ENCODE assay signal across 23 cellular contexts in genomic region chr1:229124471-229125198, GRCh38.
A peak's percentile ranks its signal among the peaks of the same experiment; 100 is the strongest.
DNase-seq lines count a peak whose midpoint lies in the region; TF ChIP-seq lines count a peak whose summit lies in the region.
"Had no signal": no experiment of that assay in that cellular context is flagged by ENCODE, and none has a peak within 500 bp of the region (broad histone marks: within the 10 kb centered on the region; RNA-seq: fewer than 3 reads in every experiment).

No MANE protein-coding gene starts in this region.

- no peak overlapping the region for H2BK5ac ChIP-seq in neuronal stem cell (ENCODE audit: low read length)

- no peak overlapping the region for H3K27ac ChIP-seq in BLaER1 treated with 17β-estradiol and CSF1 and Interleukin-3, amounts not matched to agents 10 nM and 100 nM
- H3K27ac ChIP-seq in neuronal stem cell (replicated peaks; ENCODE audit: low read length), result no peak overlapping the region
- H3K27ac ChIP-seq in osteoblast (ENCODE audit: low read depth, low read length), result no peak overlapping the region
- H3K27ac ChIP-seq: esophagus muscularis mucosa, gastrocnemius medialis, KMS-11, RWPE1, vagina had no signal

- H3K36me3 Mint-ChIP-seq in activated naive CD4-positive, alpha-beta T cell treated with anti-CD3 and anti-CD28 coated beads, Interleukin-2, amount 10 ng/mL, durations not matched to agents 7 days and 5 days, result no peaks in the 10 kb centered on the region

- no peak overlapping the region for H2AFZ ChIP-seq in neuronal stem cell (ENCODE audit: low read length)
- H2AFZ ChIP-seq in osteoblast (ENCODE audit: low read length), result no peak overlapping the region

- peak overlapping the region in 8 of 11 experiments; percentile 1 to 45 (median 34); a peak in 10 of 22 replicates for H3K4me2 ChIP-seq in BLaER1 treated with 17β-estradiol and CSF1 and Interleukin-3, amounts not matched to agents 10 nM and 100 nM
- no peak overlapping the region for H3K4me2 ChIP-seq in neuronal stem cell (ENCODE audit: insufficient read depth, low read length, poor library complexity, severe bottlenecking)
- H3K4me2 ChIP-seq in osteoblast (ENCODE audit: insufficient read depth, low read length), result no peak overlapping the region
- H3K4me2 ChIP-seq: KMS-11 had no signal

- no peaks in the 10 kb centered on the region for H3K27me3 ChIP-seq in BLaER1 treated with 17β-estradiol and CSF1 and Interleukin-3, amounts not matched to agents 10 nM and 100 nM
- H3K27me3 ChIP-seq in neuronal stem cell (ENCODE audit: control insufficient read depth in 3 of 3, insufficient read depth in 3 of 3, low read depth in 1 of 3, low read length in 3 of 3), result no peaks in the 10 kb centered on the region
- H3K27me3 ChIP-seq in osteoblast (ENCODE audit: insufficient read depth, low read length), result no peaks in the 10 kb centered on the region
- H3K27me3 ChIP-seq: esophagus muscularis mucosa, gastrocnemius medialis, vagina had no signal

- no peak overlapping the region for H2AK5ac ChIP-seq in neuronal stem cell (ENCODE audit: low read depth, low read length)

- H2BK120ac ChIP-seq in neuronal stem cell (ENCODE audit: low read depth, low read length), result no peak overlapping the region

- no peak overlapping the region for H2BK12ac ChIP-seq in neuronal stem cell (ENCODE audit: low read length)

- no peaks in the 10 kb centered on the region for H3K9me3 Mint-ChIP-seq in activated naive CD4-positive, alpha-beta T cell treated with anti-CD3 and anti-CD28 coated beads, Interleukin-2, amount 10 ng/mL, durations not matched to agents 7 days and 5 days
- H3K9me3 Mint-ChIP-seq: activated naive CD4-positive, alpha-beta T cell treated with anti-CD3 and anti-CD28 coated beads for 36 hours; activated T-cell treated with anti-CD3 and anti-CD28 coated beads, Interleukin-2, amount 50 U/mL, for 24 hours; central memory CD8-positive, alpha-beta T cell; effector memory CD8-positive, alpha-beta T cell had no signal

- H3K4me1 ChIP-seq in BLaER1 treated with 17β-estradiol and CSF1 and Interleukin-3, amounts not matched to agents 10 nM and 100 nM, result peaks cover 47 to 84% (median 66%) of the 10 kb centered on the region in 10 experiments
- peaks cover 0 to 7% of the 10 kb centered on the region in 2 donors for H3K4me1 ChIP-seq in neuronal stem cell (ENCODE audit: control insufficient read depth in 2 of 2, insufficient read depth in 1 of 2, low read depth in 1 of 2, low read length in 2 of 2)
- H3K4me1 ChIP-seq in osteoblast (ENCODE audit: insufficient read depth, low read length), result no peaks in the 10 kb centered on the region
- H3K4me1 ChIP-seq: gastrocnemius medialis, vagina had no signal

- H3K4ac ChIP-seq in neuronal stem cell (ENCODE audit: low read length), result no peak overlapping the region

- H3K9me3 ChIP-seq in BLaER1 treated with 17β-estradiol and CSF1 and Interleukin-3, amounts not matched to agents 10 nM and 100 nM (replicated peaks in 1 of 11), result peaks cover 0 to 12% (median 6%) of the 10 kb centered on the region in 11 experiments; a peak in 18 of 22 replicates
- peaks cover 0 to under 1% of the 10 kb centered on the region in 2 donors for H3K9me3 ChIP-seq in neuronal stem cell (replicated peaks in 1 of 2; ENCODE audit: control insufficient read depth in 2 of 2, insufficient read depth in 1 of 2, low read depth in 1 of 2, low read length in 2 of 2)
- no peaks in the 10 kb centered on the region for H3K9me3 ChIP-seq in osteoblast (ENCODE audit: low read depth, low read length)
- H3K9me3 ChIP-seq: esophagus muscularis mucosa, gastrocnemius medialis, vagina had no signal

- H3K79me2 ChIP-seq in osteoblast (ENCODE audit: insufficient read depth, low read length), result no peaks in the 10 kb centered on the region

- H4K91ac ChIP-seq in neuronal stem cell (ENCODE audit: low read depth, low read length, poor library complexity), result no peak overlapping the region

- no peak overlapping the region for H3K14ac ChIP-seq in neuronal stem cell (ENCODE audit: low read length)

- H3K9ac ChIP-seq in BLaER1 treated with 17β-estradiol and CSF1 and Interleukin-3, amounts not matched to agents 10 nM and 100 nM, result no peak overlapping the region
- H3K9ac ChIP-seq in neuronal stem cell (ENCODE audit: low read depth, low read length, poor library complexity), result no peak overlapping the region
- H3K9ac ChIP-seq: KMS-11 had no signal

- H3K18ac ChIP-seq in neuronal stem cell (ENCODE audit: low read length), result peak overlapping the region; percentile 76

- peaks cover 53% of the 10 kb centered on the region for H3K27me3 Mint-ChIP-seq in activated naive CD4-positive, alpha-beta T cell treated with anti-CD3 and anti-CD28 coated beads, Interleukin-2, amount 10 ng/mL, durations not matched to agents 7 days and 5 days
- H3K27me3 Mint-ChIP-seq: activated T-cell treated with anti-CD3 and anti-CD28 coated beads, Interleukin-2, amount 50 U/mL, for 24 hours; central memory CD8-positive, alpha-beta T cell had no signal

- TF ChIP-seq CTCF in osteoblast (IDR thresholded peaks at IDR 0.05; ENCODE audit: extremely low read depth, low read depth, low read length), result no peak

- H2BK15ac ChIP-seq in neuronal stem cell (ENCODE audit: low read length), result no peak overlapping the region

- H4K20me1 ChIP-seq in BLaER1 treated with 17β-estradiol and CSF1 and Interleukin-3, amounts not matched to agents 10 nM and 100 nM, result no peaks in the 10 kb centered on the region
- H4K20me1 ChIP-seq in osteoblast (ENCODE audit: insufficient read depth, low read length), result no peaks in the 10 kb centered on the region

- no peaks in the 10 kb centered on the region for H3K36me3 ChIP-seq in BLaER1 treated with 17β-estradiol and CSF1 and Interleukin-3, amounts not matched to agents 10 nM and 100 nM
- H3K36me3 ChIP-seq in neuronal stem cell (replicated peaks in 1 of 2; ENCODE audit: control insufficient read depth in 2 of 2, insufficient read depth in 2 of 2, low read length in 2 of 2) (no peaks in the 10 kb centered on the region), osteoblast (ENCODE audit: insufficient read depth, low read length) (no peaks in the 10 kb centered on the region)
- H3K36me3 ChIP-seq: esophagus muscularis mucosa, gastrocnemius medialis, vagina had no signal

- H3K79me1 ChIP-seq in neuronal stem cell (ENCODE audit: low read depth, low read length), result no peaks in the 10 kb centered on the region

- peaks cover 27% of the 10 kb centered on the region for H3K4me1 Mint-ChIP-seq in activated naive CD4-positive, alpha-beta T cell treated with anti-CD3 and anti-CD28 coated beads, Interleukin-2, amount 10 ng/mL, durations not matched to agents 7 days and 5 days

- H3K23ac ChIP-seq in neuronal stem cell (ENCODE audit: low read depth, low read length, poor library complexity), result no peak overlapping the region

- DNase-seq in RPMI8226 (peak; percentile 38), kidney glomerular epithelial cell (lab: John Stamatoyannopoulos, UW) (peak; percentile 18), neuronal stem cell (ENCODE audit: low spot score) (no peak), osteoblast (ENCODE audit: insufficient read length, low spot score, missing footprints) (no peak), NCI-H1436 (lab: John Stamatoyannopoulos, UW) (no peak)
- DNase-seq in activated naive CD4-positive, alpha-beta T cell treated with anti-CD3 and anti-CD28 coated beads, Interleukin-2, amount 10 ng/mL, durations not matched to agents 7 days and 5 days, result no peak
- no peak for DNase-seq in activated T-cell treated with anti-CD3 and anti-CD28 coated beads, Interleukin-2, amount 50 U/mL, for 1 hour
- DNase-seq: activated CD4-positive, CD25-positive, alpha-beta regulatory T cell treated with anti-CD3 and anti-CD28 coated beads, Interleukin-2, amount 50 U/mL, for 72 hours; activated CD8-positive, alpha-beta T cell treated with anti-CD3 and anti-CD28 coated beads, Interleukin-2, amount 10 ng/mL, durations not matched to agents 7 days and 5 days; activated naive CD4-positive, alpha-beta T cell treated with anti-CD3 and anti-CD28 coated beads for 36 hours; activated T-cell treated with anti-CD3 and anti-CD28 coated beads, Interleukin-2, amount 50 U/mL, for 24 hours; effector memory CD8-positive, alpha-beta T cell; gastrocnemius medialis; NCI-H1930; NCI-H510A; retina; T1000 had no signal

- no peak overlapping the region for H4K8ac ChIP-seq in neuronal stem cell (ENCODE audit: low read depth, low read length)

- H3K4me3 ChIP-seq in BLaER1 treated with 17β-estradiol and CSF1 and Interleukin-3, amounts not matched to agents 10 nM and 100 nM, result no peak overlapping the region
- H3K4me3 ChIP-seq in neuronal stem cell (ENCODE audit: low read length in 2 of 2), result no peak overlapping the region
- H3K4me3 ChIP-seq in osteoblast (ENCODE audit: insufficient read depth, low read length), result no peak overlapping the region
- H3K4me3 ChIP-seq: esophagus muscularis mucosa, gastrocnemius medialis, vagina had no signal

- CTCF ChIA-PET in activated naive CD4-positive, alpha-beta T cell treated with anti-CD3 and anti-CD28 coated beads, Interleukin-2, amount 10 ng/mL, durations not matched to agents 7 days and 5 days (lab: Charles Lee), result no interaction called here

- H3K27ac Mint-ChIP-seq in activated naive CD4-positive, alpha-beta T cell treated with anti-CD3 and anti-CD28 coated beads, Interleukin-2, amount 10 ng/mL, durations not matched to agents 7 days and 5 days, result no peak overlapping the region
- H3K27ac Mint-ChIP-seq: activated CD8-positive, alpha-beta T cell treated with anti-CD3 and anti-CD28 coated beads, Interleukin-2, amount 10 ng/mL, durations not matched to agents 7 days and 5 days; activated naive CD4-positive, alpha-beta T cell treated with anti-CD3 and anti-CD28 coated beads for 36 hours; activated T-cell treated with anti-CD3 and anti-CD28 coated beads, Interleukin-2, amount 50 U/mL, for 24 hours; effector memory CD8-positive, alpha-beta T cell had no signal

- no peak overlapping the region for H3K4me3 Mint-ChIP-seq in activated naive CD4-positive, alpha-beta T cell treated with anti-CD3 and anti-CD28 coated beads, Interleukin-2, amount 10 ng/mL, durations not matched to agents 7 days and 5 days
- H3K4me3 Mint-ChIP-seq: activated CD8-positive, alpha-beta T cell treated with anti-CD3 and anti-CD28 coated beads, Interleukin-2, amount 10 ng/mL, durations not matched to agents 7 days and 5 days; activated naive CD4-positive, alpha-beta T cell treated with anti-CD3 and anti-CD28 coated beads for 36 hours; activated T-cell treated with anti-CD3 and anti-CD28 coated beads, Interleukin-2, amount 50 U/mL, for 24 hours; central memory CD8-positive, alpha-beta T cell; effector memory CD8-positive, alpha-beta T cell had no signal

- no CpG with 5 or more reads among the region's 12 CpGs for WGBS in neuronal stem cell (ENCODE audit: extremely low coverage in 2 of 2, insufficient read length in 2 of 2, insufficient replicate concordance in 1 of 2), 2 donors

Comparison
In these comparisons a context has a peak if more than half of its experiments do, and no peak if none do; other contexts are left out.
1. H3K4me2 ChIP-seq: peak in BLaER1 treated with 17β-estradiol and CSF1 and Interleukin-3, amounts not matched to agents 10 nM and 100 nM (8 of 11); none in neuronal stem cell (single experiment) and osteoblast (single experiment).
2. DNase-seq: peak in RPMI8226 (single experiment) and kidney glomerular epithelial cell (single experiment); none in neuronal stem cell (single experiment), osteoblast (single experiment), activated naive CD4-positive, alpha-beta T cell treated with anti-CD3 and anti-CD28 coated beads, Interleukin-2, amount 10 ng/mL, durations not matched to agents 7 days and 5 days (single experiment), NCI-H1436 (single experiment) and activated T-cell treated with anti-CD3 and anti-CD28 coated beads, Interleukin-2, amount 50 U/mL, for 1 hour (single experiment).